In the genomic region with DNA sequence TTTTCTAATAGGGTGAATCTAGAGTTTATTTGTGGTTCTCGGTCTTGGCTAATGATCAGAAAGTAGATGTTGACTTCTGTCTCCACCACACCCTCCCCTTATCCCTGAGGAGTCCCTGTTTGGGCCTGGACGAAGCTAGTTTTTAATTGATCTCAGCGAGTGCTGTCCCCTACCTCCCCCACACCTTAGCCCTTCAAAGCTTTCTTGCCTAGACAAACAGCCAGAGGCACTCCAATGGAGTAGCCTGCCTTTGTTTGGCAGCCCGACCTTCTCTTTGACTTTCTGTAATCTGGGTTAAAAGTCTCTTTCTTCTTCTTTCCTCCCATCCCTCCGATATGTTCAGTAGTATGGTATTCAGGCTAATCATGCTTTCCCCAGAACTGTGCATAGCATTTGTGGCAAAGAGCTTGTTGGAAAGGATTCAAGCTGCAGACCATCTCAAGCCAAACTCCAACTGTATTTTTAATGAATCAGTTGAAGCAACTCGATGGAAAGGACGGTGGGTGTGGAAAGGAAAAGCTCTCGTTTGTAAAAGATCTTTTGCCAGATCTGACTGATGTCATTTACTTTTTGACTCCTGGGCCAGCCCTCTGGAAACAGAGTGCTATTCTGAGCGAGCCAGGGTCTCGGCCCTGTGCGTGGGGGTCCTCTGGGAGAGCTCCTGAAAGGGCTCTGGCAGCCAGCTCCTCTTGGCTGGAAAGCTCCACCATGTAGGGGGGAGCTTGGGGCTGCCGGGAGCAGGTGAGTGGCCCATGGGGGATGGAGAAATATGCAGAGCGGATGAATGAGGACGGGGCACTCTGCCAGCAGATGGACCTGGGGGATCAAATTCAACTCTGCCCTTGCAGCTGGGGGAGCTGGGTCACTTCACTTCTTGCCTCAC, we compare ENCODE assay signal across 15 cellular contexts. TPM values are rescaled to one million over a fixed set of nuclear protein-coding genes. Genes with fewer than 3 reads are reported as not detected.
DNase-seq lines count a peak whose midpoint lies in the region; ATAC-seq and TF ChIP-seq lines count a peak whose summit lies in the region.
"Had no signal": no experiment of that assay in that cellular context is flagged by ENCODE, and none has a peak within 500 bp of the region (broad histone marks: within the 10 kb centered on the region; RNA-seq: fewer than 3 reads in every experiment).

No MANE protein-coding gene starts in this region.

- H3K9me3 ChIP-seq in breast epithelium (no peaks in the 10 kb centered on the region), right cardiac atrium (ENCODE audit: control insufficient read depth, low read length) (no peaks in the 10 kb centered on the region), vagina (no peaks in the 10 kb centered on the region), lower lobe of right lung (no peaks in the 10 kb centered on the region)
- H3K9me3 ChIP-seq: A549, left lung had no signal

- peak overlapping the region; percentile 75 to 85 for H3K27ac ChIP-seq in breast epithelium
- no peak overlapping the region for H3K27ac ChIP-seq in right cardiac atrium (ENCODE audit: low read length)
- H3K27ac ChIP-seq in vagina: peak overlapping the region; percentile 53
- H3K27ac ChIP-seq in lower lobe of right lung: no peak overlapping the region
- H3K27ac ChIP-seq: A549 had no signal

- WGBS in right cardiac atrium: 31% methylated on average over 14 of the region's 14 CpGs

- intact Hi-C loops in breast epithelium (cut with DNase I; ENCODE audit: low total_unique reads) (no loop called here), right cardiac atrium (cut with DNase I) (loop anchor here in 1 of 4 donors (10.0 kb wide), 1 partner anchor 69 kb away; no protein-coding TSS in a partner anchor), vagina (cut with DNase I) (no loop called here), lower lobe of right lung (cut with DNase I) (no loop called here)

- DNase-seq in NCI-H2196 (lab: John Stamatoyannopoulos, UW; ENCODE audit: unreplicated experiment) (peak; percentile 13), NCI-H2196 treated with DMSO at 0.1 percent for 48 hours (lab: John Stamatoyannopoulos, UW; ENCODE audit: unreplicated experiment) (no peak), breast epithelium (ENCODE audit: low spot score in 2 of 2) (no peak), right cardiac atrium (peak; percentile 52 to 71 (median 69)), vagina (ENCODE audit: extremely low spot score in 2 of 2) (no peak), lower lobe of right lung (no peak), NAMALWA (ENCODE audit: low spot score) (no peak)
- no peak for DNase-seq in stimulated activated naive CD4-positive, alpha-beta T cell (lab: John Stamatoyannopoulos, UW)
- DNase-seq: amygdala, DND-41, foreskin melanocyte, left lung, T-helper 9 cell had no signal

- no peak for TF ChIP-seq CTCF in breast epithelium (IDR thresholded peaks at IDR 0.05)
- TF ChIP-seq CTCF in vagina (IDR thresholded peaks at IDR 0.05): no peak
- TF ChIP-seq CTCF in lower lobe of right lung (IDR thresholded peaks at IDR 0.05): no peak

- no peaks in the 10 kb centered on the region for H3K36me3 ChIP-seq in breast epithelium
- H3K36me3 ChIP-seq in vagina: no peaks in the 10 kb centered on the region
- H3K36me3 ChIP-seq in lower lobe of right lung: no peaks in the 10 kb centered on the region
- H3K36me3 ChIP-seq: left lung had no signal

- peak; percentile 25 to 64 for ATAC-seq in right cardiac atrium
- ATAC-seq in lower lobe of right lung: no peak
- ATAC-seq: A549 had no signal

- H3K27me3 ChIP-seq in breast epithelium (no peaks in the 10 kb centered on the region), right cardiac atrium (ENCODE audit: control insufficient read depth, insufficient read depth) (no peaks in the 10 kb centered on the region), vagina (no peaks in the 10 kb centered on the region), lower lobe of right lung (ENCODE audit: low read depth) (no peaks in the 10 kb centered on the region)
- H3K27me3 ChIP-seq: left lung had no signal

- peak overlapping the region in 2 of 3 donors; percentile 0 to 21 for H3K4me3 ChIP-seq in breast epithelium
- no peak overlapping the region for H3K4me3 ChIP-seq in right cardiac atrium (ENCODE audit: low read length)
- H3K4me3 ChIP-seq in vagina: no peak overlapping the region
- H3K4me3 ChIP-seq in lower lobe of right lung: no peak overlapping the region
- H3K4me3 ChIP-seq: A549, left lung had no signal

- H3K4me1 ChIP-seq in breast epithelium: peaks cover 0 to 13% of the 10 kb centered on the region in 2 donors
- no peaks in the 10 kb centered on the region for H3K4me1 ChIP-seq in right cardiac atrium (ENCODE audit: control insufficient read depth, insufficient read depth, low read length)
- peaks cover 28% of the 10 kb centered on the region for H3K4me1 ChIP-seq in vagina
- no peaks in the 10 kb centered on the region for H3K4me1 ChIP-seq in lower lobe of right lung

- TF ChIP-seq POLR2A in breast epithelium (IDR thresholded peaks at IDR 0.05) (no peak), vagina (IDR thresholded peaks at IDR 0.05) (no peak)

RNA-seq across cellular contexts. Expression of a gene that starts 4.5 kb away (rescaled TPM):
- total RNA-seq in breast epithelium (10 to 100 TPM in 1 of 3 donors, 1 to 10 TPM in 2; 5.2 to 11.9 (median 9.1) TPM), right cardiac atrium (10 to 100 TPM in 1 of 4 donors, 1 to 10 TPM in 3; 1.6 to 11.3 (median 8.1) TPM), vagina (7.1 TPM), lower lobe of right lung (3.0 TPM)
- polyA plus RNA-seq in right cardiac atrium: 3.7 TPM
- polyA plus RNA-seq: A549 had no signal

RNA-seq across cellular contexts. Expression of a gene that starts 16.2 kb away (rescaled TPM):
- under 1 TPM in 2 of 3 donors, not detected in 1; 0.29 to 0.32 TPM for total RNA-seq in breast epithelium
- under 1 TPM in 2 of 4 donors, not detected in 2; 0.23 to 0.41 TPM for total RNA-seq in right cardiac atrium
- 0.16 TPM for polyA plus RNA-seq in right cardiac atrium
- total RNA-seq in vagina: not detected
- 0.27 TPM for total RNA-seq in lower lobe of right lung
- total RNA-seq: left lung, urinary bladder had no signal
- polyA plus RNA-seq: A549 had no signal

Comparison
In these comparisons a context has a peak if more than half of its experiments do, and no peak if none do; other contexts are left out.
1. DNase-seq: peak in NCI-H2196 (single experiment) and right cardiac atrium (3 of 3); none in NCI-H2196 treated with DMSO at 0.1 percent for 48 hours (single experiment), breast epithelium (0 of 2), vagina (0 of 2), lower lobe of right lung (single experiment), NAMALWA (single experiment) and stimulated activated naive CD4-positive, alpha-beta T cell (0 of 6).
2. H3K27ac ChIP-seq: peak in breast epithelium (2 of 2) and vagina (single experiment); none in right cardiac atrium (single experiment) and lower lobe of right lung (single experiment).
3. H3K4me3 ChIP-seq: peak in breast epithelium (2 of 3); none in right cardiac atrium (single experiment), vagina (0 of 2) and lower lobe of right lung (single experiment).
4. ATAC-seq: peak in right cardiac atrium (2 of 2); none in lower lobe of right lung (0 of 2).